Comparison of ENCODE assay signal across 11 cellular contexts in genomic region chr3:186361246-186361611, GRCh38. TPM values are rescaled to one million over a fixed set of nuclear protein-coding genes. Genes with fewer than 3 reads are reported as not detected.
DNase-seq lines count a peak whose midpoint lies in the region; ATAC-seq and TF ChIP-seq lines count a peak whose summit lies in the region.
"Had no signal": no experiment of that assay in that cellular context is flagged by ENCODE, and none has a peak within 500 bp of the region (broad histone marks: within the 10 kb centered on the region; RNA-seq: fewer than 3 reads in every experiment).

No MANE protein-coding gene starts in this region.

- no peaks in the 10 kb centered on the region for H3K9me2 ChIP-seq in Loucy (replicated peaks; ENCODE audit: low read depth, low read length)

- peaks cover 18% of the 10 kb centered on the region for H3K4me1 ChIP-seq in BLaER1
- no peaks in the 10 kb centered on the region for H3K4me1 ChIP-seq in Loucy (ENCODE audit: insufficient read depth, low read length, poor library complexity, severe bottlenecking)

- peaks cover 13% of the 10 kb centered on the region for H3K4me1 Mint-ChIP-seq in osteocyte (ENCODE audit: unreplicated experiment)

- no peak overlapping the region for H3K27ac ChIP-seq in BLaER1

- no peaks in the 10 kb centered on the region for H3K9me3 ChIP-seq in BLaER1
- no peaks in the 10 kb centered on the region for H3K9me3 ChIP-seq in Loucy (ENCODE audit: insufficient read depth, low read depth, low read length)

- H3K27me3 Mint-ChIP-seq in osteocyte (ENCODE audit: unreplicated experiment): peaks cover 60% of the 10 kb centered on the region

- H3K9ac ChIP-seq in BLaER1 (no peak overlapping the region), Loucy (ENCODE audit: low read depth, low read length, poor library complexity, severe bottlenecking) (no peak overlapping the region)

- no peaks in the 10 kb centered on the region for H3K79me2 ChIP-seq in Loucy (ENCODE audit: insufficient read depth, low read length)

- H4K20me1 ChIP-seq in BLaER1 (0 out of 2 replicates have a peak, but pooled peaks cover 12% of the 10 kb centered on the region), Loucy (ENCODE audit: insufficient read depth, low read length, poor library complexity, severe bottlenecking) (no peaks in the 10 kb centered on the region)

- H3K27me3 ChIP-seq in BLaER1: peaks cover 43% of the 10 kb centered on the region
- peaks cover 33% of the 10 kb centered on the region for H3K27me3 ChIP-seq in Loucy (ENCODE audit: insufficient read depth, low read length, poor library complexity, severe bottlenecking)

- no peaks in the 10 kb centered on the region for H3F3A ChIP-seq in Loucy (ENCODE audit: low read depth)

- H3K36me3 ChIP-seq in BLaER1 (no peaks in the 10 kb centered on the region), Loucy (ENCODE audit: insufficient read depth, low read length) (no peaks in the 10 kb centered on the region)

- H2AFZ ChIP-seq in Loucy (ENCODE audit: low read length): no peak overlapping the region

- TF ChIP-seq CTCF in Loucy (conservative IDR thresholded peaks at IDR 0.05; ENCODE audit: low read length): no peak
- TF ChIP-seq CTCF in epithelial cell of proximal tubule (conservative IDR thresholded peaks at IDR 0.05; ENCODE audit: low read depth, low read length): no peak
- no peak for TF ChIP-seq CTCF in osteocyte (IDR thresholded peaks at IDR 0.05)

- no peak overlapping the region for H3K27ac Mint-ChIP-seq in osteocyte (ENCODE audit: unreplicated experiment)
- H3K27ac Mint-ChIP-seq: T-helper 1 cell treated with Interleukin-12 subunit alpha and Interleukin-12 subunit beta and Interleukin-4 antibody, amounts not matched to agents 30 μg/mL and 1 μg/mL, for 36 hours had no signal

- DNase-seq in epithelial cell of proximal tubule (ENCODE audit: low read depth): no peak
- peak; percentile 71 for DNase-seq in osteocyte (ENCODE audit: extremely low spot score, unreplicated experiment)
- no peak for DNase-seq in CD1c-positive myeloid dendritic cell (ENCODE audit: extremely low spot score)
- no peak for DNase-seq in ureter (ENCODE audit: low spot score)
- DNase-seq: EL, islet precursor cell had no signal

- H3K4me3 ChIP-seq in BLaER1: peak overlapping the region; percentile 67
- H3K4me3 ChIP-seq in Loucy (ENCODE audit: low read length, poor library complexity, severe bottlenecking): no peak overlapping the region
- H3K4me3 ChIP-seq in epithelial cell of proximal tubule (ENCODE audit: low read depth, low read length): peak overlapping the region; percentile 14

- ATAC-seq in HG02623 (IDR thresholded peaks at IDR 0.05; ENCODE audit: unreplicated experiment) (no peak), HG03520 (IDR thresholded peaks at IDR 0.05; ENCODE audit: unreplicated experiment) (no peak)

- H3K4me2 ChIP-seq in BLaER1 (peak overlapping the region; percentile 96), Loucy (ENCODE audit: low read depth, low read length, poor library complexity, severe bottlenecking) (peak overlapping the region; percentile 88)

- no peaks in the 10 kb centered on the region for H3K36me3 Mint-ChIP-seq in osteocyte (ENCODE audit: unreplicated experiment)

- peak overlapping the region; percentile 45 for H3K4me3 Mint-ChIP-seq in osteocyte (ENCODE audit: unreplicated experiment)
- H3K4me3 Mint-ChIP-seq: T-helper 1 cell treated with Interleukin-12 subunit alpha and Interleukin-12 subunit beta and Interleukin-4 antibody, amounts not matched to agents 30 μg/mL and 1 μg/mL, for 36 hours had no signal

- H3K9me3 Mint-ChIP-seq in osteocyte (ENCODE audit: unreplicated experiment): no peaks in the 10 kb centered on the region
- H3K9me3 Mint-ChIP-seq: T-helper 1 cell treated with Interleukin-12 subunit alpha and Interleukin-12 subunit beta and Interleukin-4 antibody, amounts not matched to agents 30 μg/mL and 1 μg/mL, for 36 hours had no signal

RNA-seq across cellular contexts. Expression of gene DGKG, which starts 0.8 kb away (rescaled TPM):
- total RNA-seq in epithelial cell of proximal tubule (0.14 and 1.0 TPM in 2 replicates), osteocyte (0.18 TPM in 1 of 2 replicates, not detected in the other), ureter (16.2 TPM)
